Comparison of ENCODE assay signal across 12 cellular contexts in genomic region chr14:73739174-73739898, GRCh38. TPM values are rescaled to one million over a fixed set of nuclear protein-coding genes. Genes with fewer than 3 reads are reported as not detected.
DNase-seq lines count a peak whose midpoint lies in the region; ATAC-seq and TF ChIP-seq lines count a peak whose summit lies in the region.
"Had no signal": no experiment of that assay in that cellular context is flagged by ENCODE, and none has a peak within 500 bp of the region (broad histone marks: within the 10 kb centered on the region; RNA-seq: fewer than 3 reads in every experiment).

No MANE protein-coding gene starts in this region.

- H3K27ac ChIP-seq in naive thymus-derived CD4-positive, alpha-beta T cell (ENCODE audit: low read depth, low read length): peak overlapping the region; percentile 72
- peak overlapping the region; percentile 80 to 89 (median 87) for H3K27ac ChIP-seq in upper lobe of left lung

- no peaks in the 10 kb centered on the region for H3K9me3 ChIP-seq in naive thymus-derived CD4-positive, alpha-beta T cell (ENCODE audit: control insufficient read depth in 2 of 3, low read length in 3 of 3)
- H3K9me3 ChIP-seq in upper lobe of left lung: no peaks in the 10 kb centered on the region
- H3K9me3 ChIP-seq: HAP-1 had no signal

- TF ChIP-seq EP300 in upper lobe of left lung (IDR thresholded peaks at IDR 0.05): no peak

- CTCF ChIA-PET in activated naive CD4-positive, alpha-beta T cell treated with anti-CD3 and anti-CD28 coated beads, Interleukin-2, amount 10 ng/mL, durations not matched to agents 7 days and 5 days (lab: Charles Lee): interaction anchor here (0.7 to 10.9 kb wide), 5 partner anchors 9 to 85 kb away, joined by 3 to 115 read pairs (median 4); no protein-coding TSS in a partner anchor
- CTCF ChIA-PET in naive thymus-derived CD4-positive, alpha-beta T cell (lab: Charles Lee): interaction anchor here (1.1 to 6.9 kb wide), 4 partner anchors 10 to 81 kb away, joined by 3 to 56 read pairs (median 21); a partner anchor contains a TSS

- peaks cover 7 to 50% (median 10%) of the 10 kb centered on the region in 3 experiments for H3K36me3 ChIP-seq in naive thymus-derived CD4-positive, alpha-beta T cell (ENCODE audit: control insufficient read depth in 2 of 3, insufficient read depth in 3 of 3, low read length in 3 of 3)
- peaks cover 7 to 58% (median 42%) of the 10 kb centered on the region in 4 donors for H3K36me3 ChIP-seq in upper lobe of left lung

- no peaks in the 10 kb centered on the region for H3K9me3 Mint-ChIP-seq in activated naive CD4-positive, alpha-beta T cell treated with anti-CD3 and anti-CD28 coated beads, Interleukin-2, amount 10 ng/mL, durations not matched to agents 7 days and 5 days
- no peaks in the 10 kb centered on the region for H3K9me3 Mint-ChIP-seq in dendritic cell treated with granulocyte-macrophage colony-stimulating factor and Interleukin-4, amounts not matched to agents 40 ng/mL and 50 ng/mL, for 4 days
- H3K9me3 Mint-ChIP-seq in naive thymus-derived CD4-positive, alpha-beta T cell: no peaks in the 10 kb centered on the region
- H3K9me3 Mint-ChIP-seq: T-helper 1 cell treated with Interleukin-12 subunit alpha and Interleukin-12 subunit beta and Interleukin-4 antibody, amounts not matched to agents 30 μg/mL and 1 μg/mL, for 36 hours had no signal

- peaks cover 66% of the 10 kb centered on the region for H3K4me1 Mint-ChIP-seq in activated naive CD4-positive, alpha-beta T cell treated with anti-CD3 and anti-CD28 coated beads, Interleukin-2, amount 10 ng/mL, durations not matched to agents 7 days and 5 days
- peaks cover 55% of the 10 kb centered on the region for H3K4me1 Mint-ChIP-seq in dendritic cell treated with granulocyte-macrophage colony-stimulating factor and Interleukin-4, amounts not matched to agents 40 ng/mL and 50 ng/mL, for 4 days (ENCODE audit: low read depth)
- peaks cover 32 to 59% (median 50%) of the 10 kb centered on the region in 7 donors for H3K4me1 Mint-ChIP-seq in naive thymus-derived CD4-positive, alpha-beta T cell

- no peak for TF ChIP-seq POLR2A in upper lobe of left lung (IDR thresholded peaks at IDR 0.05)

- no peak overlapping the region for H3K4me3 ChIP-seq in naive thymus-derived CD4-positive, alpha-beta T cell (ENCODE audit: low read length)
- no peak overlapping the region for H3K4me3 ChIP-seq in upper lobe of left lung
- H3K4me3 ChIP-seq: HAP-1 had no signal

- WGBS in upper lobe of left lung, 2 donors: 72 to 85% methylated on average over 7 to 13 of the region's 21 CpGs

- H3K36me3 Mint-ChIP-seq in activated naive CD4-positive, alpha-beta T cell treated with anti-CD3 and anti-CD28 coated beads, Interleukin-2, amount 10 ng/mL, durations not matched to agents 7 days and 5 days: peaks cover 38% of the 10 kb centered on the region
- H3K36me3 Mint-ChIP-seq in dendritic cell treated with granulocyte-macrophage colony-stimulating factor and Interleukin-4, amounts not matched to agents 40 ng/mL and 50 ng/mL, for 4 days (ENCODE audit: low read depth): peaks cover 63% of the 10 kb centered on the region
- peaks cover 0 to 22% (median 8%) of the 10 kb centered on the region in 5 donors for H3K36me3 Mint-ChIP-seq in naive thymus-derived CD4-positive, alpha-beta T cell

- DNase-seq in activated naive CD4-positive, alpha-beta T cell treated with anti-CD3 and anti-CD28 coated beads, Interleukin-2, amount 10 ng/mL, durations not matched to agents 7 days and 5 days: no peak
- no peak for DNase-seq in activated naive CD4-positive, alpha-beta T cell (lab: John Stamatoyannopoulos, UW)
- no peak for DNase-seq in naive thymus-derived CD4-positive, alpha-beta T cell
- DNase-seq in upper lobe of left lung (peak in 1 of 2 donors; percentile 77), 8988T (no peak), cortex of kidney (lab: John Stamatoyannopoulos, UW) (no peak), SW 1271 (lab: John Stamatoyannopoulos, UW) (no peak)
- DNase-seq: central memory CD4-positive, alpha-beta T cell; stimulated activated CD4-positive, alpha-beta T cell treated with anti-CD3 and anti-CD28 coated beads, Interleukin-2, amount 100 ng/mL, for 24 hours had no signal

- POLR2A ChIA-PET in naive thymus-derived CD4-positive, alpha-beta T cell (lab: Charles Lee): interaction anchor here (0.7 to 12.6 kb wide), 3 partner anchors 18 to 82 kb away, joined by 3 to 267 read pairs (median 4); a partner anchor contains a TSS

- H3K27ac Mint-ChIP-seq in activated naive CD4-positive, alpha-beta T cell treated with anti-CD3 and anti-CD28 coated beads, Interleukin-2, amount 10 ng/mL, durations not matched to agents 7 days and 5 days: peak overlapping the region; percentile 37
- H3K27ac Mint-ChIP-seq in dendritic cell treated with granulocyte-macrophage colony-stimulating factor and Interleukin-4, amounts not matched to agents 40 ng/mL and 50 ng/mL, for 4 days: peak overlapping the region; percentile 72
- H3K27ac Mint-ChIP-seq in naive thymus-derived CD4-positive, alpha-beta T cell: peak overlapping the region in 5 of 9 donors; percentile 54 to 99 (median 92)

- peaks cover 45 to 48% of the 10 kb centered on the region in 2 donors for H3K4me1 ChIP-seq in naive thymus-derived CD4-positive, alpha-beta T cell (ENCODE audit: control insufficient read depth in 2 of 2, insufficient read depth in 2 of 2, low read length in 2 of 2)
- peaks cover 54 to 60% (median 59%) of the 10 kb centered on the region in 4 donors for H3K4me1 ChIP-seq in upper lobe of left lung
- H3K4me1 ChIP-seq: HAP-1 had no signal

- no peaks in the 10 kb centered on the region for H3K27me3 ChIP-seq in naive thymus-derived CD4-positive, alpha-beta T cell (ENCODE audit: control insufficient read depth in 2 of 2, insufficient read depth in 2 of 2, low read length in 2 of 2)
- no peaks in the 10 kb centered on the region for H3K27me3 ChIP-seq in upper lobe of left lung

- H3K27me3 Mint-ChIP-seq in activated naive CD4-positive, alpha-beta T cell treated with anti-CD3 and anti-CD28 coated beads, Interleukin-2, amount 10 ng/mL, durations not matched to agents 7 days and 5 days: no peaks in the 10 kb centered on the region
- H3K27me3 Mint-ChIP-seq in dendritic cell treated with granulocyte-macrophage colony-stimulating factor and Interleukin-4, amounts not matched to agents 40 ng/mL and 50 ng/mL, for 4 days: no peaks in the 10 kb centered on the region
- no peaks in the 10 kb centered on the region for H3K27me3 Mint-ChIP-seq in naive thymus-derived CD4-positive, alpha-beta T cell

- TF ChIP-seq CTCF in upper lobe of left lung (IDR thresholded peaks at IDR 0.05): no peak

- intact Hi-C loops in dendritic cell treated with granulocyte-macrophage colony-stimulating factor and Interleukin-4, amounts not matched to agents 40 ng/mL and 50 ng/mL, for 4 days (cut with micrococcal nuclease): no loop called here
- intact Hi-C loops in naive thymus-derived CD4-positive, alpha-beta T cell (cut with micrococcal nuclease): no loop called here

- no peak overlapping the region for H3K4me3 Mint-ChIP-seq in activated naive CD4-positive, alpha-beta T cell treated with anti-CD3 and anti-CD28 coated beads, Interleukin-2, amount 10 ng/mL, durations not matched to agents 7 days and 5 days
- no peak overlapping the region for H3K4me3 Mint-ChIP-seq in dendritic cell treated with granulocyte-macrophage colony-stimulating factor and Interleukin-4, amounts not matched to agents 40 ng/mL and 50 ng/mL, for 4 days
- H3K4me3 Mint-ChIP-seq in naive thymus-derived CD4-positive, alpha-beta T cell: peak overlapping the region in 2 of 10 donors; percentile 6 to 92
- H3K4me3 Mint-ChIP-seq: T-helper 1 cell treated with Interleukin-12 subunit alpha and Interleukin-12 subunit beta and Interleukin-4 antibody, amounts not matched to agents 30 μg/mL and 1 μg/mL, for 36 hours had no signal

- no peak for ATAC-seq in naive thymus-derived CD4-positive, alpha-beta T cell
- ATAC-seq in upper lobe of left lung (ENCODE audit: low FRiP score in 2 of 2): no peak

RNA-seq across cellular contexts. Expression of gene PNMA1, which starts 25.2 kb away (rescaled TPM):
- total RNA-seq in naive thymus-derived CD4-positive, alpha-beta T cell: 10 to 100 TPM; 21.6 to 40.4 (median 37.1) TPM
- 10 to 100 TPM; 43.5 to 44.0 TPM for polyA plus RNA-seq in naive thymus-derived CD4-positive, alpha-beta T cell
- total RNA-seq in upper lobe of left lung: 10 to 100 TPM in 5 of 6 donors, 1 to 10 TPM in 1; 9.9 to 28.9 (median 15.2) TPM

Comparison
In these comparisons a context has a peak if more than half of its experiments do, and no peak if none do; other contexts are left out.
1. H3K27ac Mint-ChIP-seq: peak in every context shown above with its lines; median percentile 92 in naive thymus-derived CD4-positive, alpha-beta T cell; 72 in dendritic cell treated with granulocyte-macrophage colony-stimulating factor and Interleukin-4, amounts not matched to agents 40 ng/mL and 50 ng/mL, for 4 days; 37 in activated naive CD4-positive, alpha-beta T cell treated with anti-CD3 and anti-CD28 coated beads, Interleukin-2, amount 10 ng/mL, durations not matched to agents 7 days and 5 days.